ENCODE assay signal across 10 cellular contexts in the genomic region with DNA sequence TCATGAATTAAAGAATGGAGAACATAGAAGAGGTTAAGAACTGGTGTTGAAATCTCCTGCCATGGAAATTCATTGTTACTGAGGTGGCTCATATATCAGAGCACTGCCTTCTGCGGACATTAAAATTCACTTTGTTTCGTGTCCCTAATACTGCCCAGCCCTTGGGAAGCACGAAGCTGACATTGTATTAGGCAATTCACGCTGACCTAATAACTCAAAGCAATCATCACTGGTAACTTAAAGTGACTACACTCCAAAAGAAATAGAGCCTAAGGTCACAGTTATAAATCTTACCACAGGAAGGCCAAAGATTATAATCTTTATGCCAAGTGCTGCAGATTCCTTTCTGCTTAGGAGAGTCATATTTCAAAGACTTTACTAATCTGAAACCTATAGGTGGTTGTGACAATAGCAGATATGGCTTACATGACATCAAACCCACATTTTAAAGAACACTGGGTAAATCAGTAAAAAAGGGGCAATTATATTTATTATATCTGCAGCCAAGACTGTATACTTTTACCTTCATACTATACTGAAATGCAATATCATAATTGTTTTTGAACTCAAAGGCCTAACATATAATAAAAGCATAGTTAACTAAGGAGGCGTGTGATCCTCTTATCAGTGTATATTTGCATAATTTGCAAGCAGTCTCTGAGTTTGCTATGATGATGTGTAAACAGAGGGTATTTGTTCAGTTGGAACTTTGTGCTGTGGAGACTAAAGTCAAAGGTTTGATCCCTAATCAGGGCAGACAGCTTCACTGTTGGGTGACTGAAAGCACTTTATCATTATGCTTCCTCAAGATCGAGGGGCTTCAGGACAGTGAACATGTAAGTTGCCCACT. TPM values are rescaled to one million over a fixed set of nuclear protein-coding genes. Genes with fewer than 3 reads are reported as not detected.
DNase-seq lines count a peak whose midpoint lies in the region; ATAC-seq, FAIRE-seq and TF ChIP-seq lines count a peak whose summit lies in the region.
"Had no signal": no experiment of that assay in that cellular context is flagged by ENCODE, and none has a peak within 500 bp of the region (broad histone marks: within the 10 kb centered on the region; RNA-seq: fewer than 3 reads in every experiment).

No MANE protein-coding gene starts in this region.

- DNase-seq in HTR-8/SVneo (ENCODE audit: insufficient read length, low spot score) (peak; percentile 41), mammary epithelial cell (no peak), occipital lobe (lab: John Stamatoyannopoulos, UW) (no peak), A172 (ENCODE audit: low spot score) (no peak), COR-L47 (lab: John Stamatoyannopoulos, UW) (no peak)
- DNase-seq: stimulated activated naive CD8-positive, alpha-beta T cell treated with anti-CD3 and anti-CD28 coated beads, Interleukin-15, amount 100 ng/mL, for 72 hours had no signal

- H3K9ac ChIP-seq in mammary epithelial cell (ENCODE audit: insufficient read depth, low read length) = no peak overlapping the region
- H3K9ac ChIP-seq in mucosa of rectum (ENCODE audit: low read depth in 1 of 2, low read length in 2 of 2) = peak overlapping the region in 1 of 2 donors; percentile 14

- no peaks in the 10 kb centered on the region for H3K9me3 ChIP-seq in mammary epithelial cell (replicated peaks; ENCODE audit: insufficient read depth, low read length)
- H3K9me3 ChIP-seq in mucosa of rectum (ENCODE audit: control insufficient read depth in 2 of 2, low read length in 2 of 2) = no peaks in the 10 kb centered on the region

- no peak for FAIRE-seq in HTR-8/SVneo (lab: Jason Lieb, UNC)
- FAIRE-seq: bronchial epithelial cell had no signal

- H3K79me2 ChIP-seq in ACC112 (ENCODE audit: control insufficient read depth, insufficient read depth, low read length, unreplicated experiment) = no peaks in the 10 kb centered on the region
- H3K79me2 ChIP-seq in mammary epithelial cell (ENCODE audit: insufficient read depth, low read length) = no peaks in the 10 kb centered on the region

- H3K4me3 ChIP-seq in ACC112 (ENCODE audit: low read depth, low read length) = no peak overlapping the region
- no peak overlapping the region for H3K4me3 ChIP-seq in mammary epithelial cell (replicated peaks in 1 of 3; ENCODE audit: insufficient read depth in 1 of 3, low read depth in 2 of 3, low read length in 3 of 3)
- peak overlapping the region in 1 of 2 donors; percentile 14 for H3K4me3 ChIP-seq in mucosa of rectum (ENCODE audit: low read length in 2 of 2)

- H3K4me1 ChIP-seq in ACC112 (ENCODE audit: control insufficient read depth, insufficient read depth, low read length, unreplicated experiment) (peaks cover 12% of the 10 kb centered on the region), mammary epithelial cell (ENCODE audit: insufficient read depth, low read length) (peaks cover 3% of the 10 kb centered on the region), mucosa of rectum (ENCODE audit: control insufficient read depth in 2 of 2, insufficient read depth in 2 of 2, low read length in 2 of 2) (peaks cover 20 to 39% of the 10 kb centered on the region in 2 donors)

- intact Hi-C loops in mammary epithelial cell (cut with micrococcal nuclease) = no loop called here

- in situ Hi-C loops in mammary epithelial cell (cut with MboI; ENCODE audit: low sequenced_read_pairs in 2 of 2) = loop anchor here (10.0 to 25.0 kb wide), 2 partner anchors 646 to 648 kb away; no protein-coding TSS in a partner anchor

- no TSS peak for BruUV-seq in mammary epithelial cell (replicated peaks; lab: Mats Ljungman, UMichigan)

- H3K4me2 ChIP-seq in mammary epithelial cell (ENCODE audit: insufficient read depth, low read depth, low read length) = no peak overlapping the region

- TF ChIP-seq CTCF in mammary epithelial cell (conservative IDR thresholded peaks at IDR 0.05 in 1 of 2, IDR thresholded peaks at IDR 0.05 in 1 of 2; ENCODE audit: extremely low read depth in 1 of 2, insufficient read depth in 1 of 2, low read depth in 1 of 2, low read length in 2 of 2) = no peak

- H3K36me3 ChIP-seq in ACC112 (ENCODE audit: insufficient read depth, low read length) (no peaks in the 10 kb centered on the region), mammary epithelial cell (ENCODE audit: insufficient read depth, low read length) (no peaks in the 10 kb centered on the region), mucosa of rectum (ENCODE audit: control insufficient read depth in 2 of 2, insufficient read depth in 2 of 2, low read length in 2 of 2) (no peaks in the 10 kb centered on the region)

- dilution Hi-C loops in mammary epithelial cell (cut with HindIII; ENCODE audit: low sequenced_read_pairs) = loop anchor here (10.0 kb wide), 1 partner anchor 636 kb away; no protein-coding TSS in a partner anchor

- ATAC-seq in GM18502 (IDR thresholded peaks at IDR 0.05; ENCODE audit: poor library complexity, unreplicated experiment) = no peak

- 65% methylated on average over 6 of the region's 6 CpGs for WGBS in mammary epithelial cell (ENCODE audit: low coverage, missing lambda C conversion rate)

- no peaks in the 10 kb centered on the region for H4K20me1 ChIP-seq in mammary epithelial cell (ENCODE audit: insufficient read depth, low read length)

- CTCF ChIA-PET in mammary epithelial cell (lab: Charles Lee; ENCODE audit: low non-redundant PET) = interaction anchor here (0.6 kb wide), 1 partner anchor 219 kb away, joined by 3 read pairs; no protein-coding TSS in a partner anchor

- H2AFZ ChIP-seq in ACC112 (ENCODE audit: low read length, unreplicated experiment) = no peak overlapping the region
- peak overlapping the region; percentile 24 for H2AFZ ChIP-seq in mammary epithelial cell (ENCODE audit: low read depth, low read length)

- H3K27ac ChIP-seq in ACC112 (ENCODE audit: low read depth, low read length) = peak overlapping the region; percentile 28
- H3K27ac ChIP-seq in mammary epithelial cell (ENCODE audit: insufficient read depth, low read depth, low read length) = no peak overlapping the region
- H3K27ac ChIP-seq in mucosa of rectum (ENCODE audit: low read depth in 2 of 2, low read length in 2 of 2) = peak overlapping the region; percentile 68 to 69

- no peaks in the 10 kb centered on the region for H3K27me3 ChIP-seq in ACC112 (ENCODE audit: insufficient read depth, low read length)
- no peaks in the 10 kb centered on the region for H3K27me3 ChIP-seq in mammary epithelial cell (ENCODE audit: insufficient read depth, low read length)
- no peaks in the 10 kb centered on the region for H3K27me3 ChIP-seq in mucosa of rectum (ENCODE audit: control insufficient read depth in 2 of 2, insufficient read depth in 2 of 2, low read length in 2 of 2)

RNA-seq across cellular contexts. Expression of a gene that starts 51.9 kb away (rescaled TPM):
- total RNA-seq in mammary epithelial cell = 100 to 1,000 TPM; 101 to 152 TPM
- polyA plus RNA-seq in mammary epithelial cell = 50.5 TPM
- 46.5 TPM for polyA minus RNA-seq in mammary epithelial cell
- 214 TPM for total RNA-seq in occipital lobe
- total RNA-seq in A172 (2014; rRNA removed; shearing (Covaris generic)) = 201 and 225 TPM in 2 replicates
